20 cellular contexts compared by ENCODE assay signal in genomic region chr18:35696307-35696706, GRCh38.
DNase-seq lines count a peak whose midpoint lies in the region; ATAC-seq and TF ChIP-seq lines count a peak whose summit lies in the region.
"Had no signal": no experiment of that assay in that cellular context is flagged by ENCODE, and none has a peak within 500 bp of the region (broad histone marks: within the 10 kb centered on the region; RNA-seq: fewer than 3 reads in every experiment).

No MANE protein-coding gene starts in this region.

- no peak for TF ChIP-seq POLR2A in breast epithelium (IDR thresholded peaks at IDR 0.05)
- TF ChIP-seq POLR2A in thyroid gland (IDR thresholded peaks at IDR 0.05) = no peak

- H3K27ac ChIP-seq in breast epithelium = peak overlapping the region; percentile 70 to 90
- H3K27ac ChIP-seq in mammary epithelial cell (ENCODE audit: insufficient read depth, low read depth, low read length) = no peak overlapping the region
- H3K27ac ChIP-seq in thyroid gland = peak overlapping the region; percentile 61 to 87 (median 80)
- H3K27ac ChIP-seq: KMS-11 had no signal

- no peak for DNase-seq in breast epithelium (ENCODE audit: low spot score in 2 of 2)
- no peak for DNase-seq in mammary epithelial cell
- DNase-seq in LNCaP clone FGC (ENCODE audit: low read depth) = peak; percentile 43
- DNase-seq in fibroblast of villous mesenchyme (ENCODE audit: low read depth) = peak; percentile 62
- no peak for DNase-seq in thyroid gland
- no peak for DNase-seq in activated CD8-positive, alpha-beta memory T cell treated with anti-CD3 and anti-CD28 coated beads, Interleukin-2, amount 50 U/mL, for 48 hours
- DNase-seq: 8988T, ACHN, GOT3, HCEC 1CT, NCI-H1048, NCI-H1417, NCI-H1694, NCI-H2029 treated with DMSO at 0.1 percent for 48 hours, NCI-H226, NCI-H510A, SK-N-SH had no signal

- no peaks in the 10 kb centered on the region for H3K36me3 ChIP-seq in breast epithelium
- H3K36me3 ChIP-seq in mammary epithelial cell (ENCODE audit: insufficient read depth, low read length) = peaks cover 6% of the 10 kb centered on the region
- H3K36me3 ChIP-seq in thyroid gland = no peaks in the 10 kb centered on the region

- intact Hi-C loops in breast epithelium (cut with DNase I; ENCODE audit: low total_unique reads) (no loop called here), mammary epithelial cell (cut with micrococcal nuclease) (no loop called here), thyroid gland (cut with DNase I) (no loop called here)

- in situ Hi-C loops in mammary epithelial cell (cut with MboI; ENCODE audit: low sequenced_read_pairs in 2 of 2) = no loop called here

- H3K4me2 ChIP-seq in mammary epithelial cell (ENCODE audit: insufficient read depth, low read depth, low read length) = no peak overlapping the region
- H3K4me2 ChIP-seq: KMS-11, SK-N-SH had no signal

- H2AFZ ChIP-seq in mammary epithelial cell (ENCODE audit: low read depth, low read length) = no peak overlapping the region

- 88% methylated on average over 3 of the region's 3 CpGs for WGBS in mammary epithelial cell (ENCODE audit: low coverage, missing lambda C conversion rate)
- 77 to 88% methylated on average over 3 of the region's 3 CpGs for WGBS in thyroid gland, 2 donors

- H3K4me3 ChIP-seq in breast epithelium = no peak overlapping the region
- no peak overlapping the region for H3K4me3 ChIP-seq in mammary epithelial cell (replicated peaks in 1 of 3; ENCODE audit: insufficient read depth in 1 of 3, low read depth in 2 of 3, low read length in 3 of 3)
- H3K4me3 ChIP-seq in LNCaP clone FGC (ENCODE audit: low read depth, low read length) = no peak overlapping the region
- H3K4me3 ChIP-seq in fibroblast of villous mesenchyme (ENCODE audit: low read depth, low read length) = no peak overlapping the region
- no peak overlapping the region for H3K4me3 ChIP-seq in thyroid gland (replicated peaks in 1 of 3)

- CTCF ChIA-PET in mammary epithelial cell (lab: Charles Lee; ENCODE audit: low non-redundant PET) = no interaction called here

- ATAC-seq in GM21367 (IDR thresholded peaks at IDR 0.05; ENCODE audit: unreplicated experiment) = no peak
- ATAC-seq in GM18907 (IDR thresholded peaks at IDR 0.05; ENCODE audit: unreplicated experiment) = no peak

- H3K4me1 ChIP-seq in breast epithelium = peaks cover 0 to 14% of the 10 kb centered on the region in 2 donors
- peaks cover 12% of the 10 kb centered on the region for H3K4me1 ChIP-seq in mammary epithelial cell (ENCODE audit: insufficient read depth, low read length)
- H3K4me1 ChIP-seq in thyroid gland = peaks cover 15 to 25% of the 10 kb centered on the region in 2 donors

- BruUV-seq in mammary epithelial cell (replicated peaks; lab: Mats Ljungman, UMichigan) = no TSS peak

- no peaks in the 10 kb centered on the region for H3K79me2 ChIP-seq in mammary epithelial cell (ENCODE audit: insufficient read depth, low read length)

- no peak for TF ChIP-seq CTCF in breast epithelium (IDR thresholded peaks at IDR 0.05)
- TF ChIP-seq CTCF in mammary epithelial cell (conservative IDR thresholded peaks at IDR 0.05 in 1 of 2, IDR thresholded peaks at IDR 0.05 in 1 of 2; ENCODE audit: extremely low read depth in 1 of 2, insufficient read depth in 1 of 2, low read depth in 1 of 2, low read length in 2 of 2) = no peak
- no peak for TF ChIP-seq CTCF in LNCaP clone FGC (IDR thresholded peaks at IDR 0.05; ENCODE audit: control insufficient read depth, extremely low read depth, insufficient read depth)
- TF ChIP-seq CTCF in fibroblast of villous mesenchyme (IDR thresholded peaks at IDR 0.05; ENCODE audit: insufficient read depth, low read depth, low read length) = no peak
- TF ChIP-seq CTCF in thyroid gland (IDR thresholded peaks at IDR 0.05) = no peak

- H3K27me3 ChIP-seq in breast epithelium = no peaks in the 10 kb centered on the region
- no peaks in the 10 kb centered on the region for H3K27me3 ChIP-seq in mammary epithelial cell (ENCODE audit: insufficient read depth, low read length)
- no peaks in the 10 kb centered on the region for H3K27me3 ChIP-seq in thyroid gland

- H4K20me1 ChIP-seq in mammary epithelial cell (ENCODE audit: insufficient read depth, low read length) = no peaks in the 10 kb centered on the region

- H3K9me3 ChIP-seq in breast epithelium = no peaks in the 10 kb centered on the region
- no peaks in the 10 kb centered on the region for H3K9me3 ChIP-seq in mammary epithelial cell (replicated peaks; ENCODE audit: insufficient read depth, low read length)
- H3K9me3 ChIP-seq in thyroid gland = no peaks in the 10 kb centered on the region
- H3K9me3 ChIP-seq: SK-N-SH had no signal

- dilution Hi-C loops in mammary epithelial cell (cut with HindIII; ENCODE audit: low sequenced_read_pairs) = no loop called here

- no peak overlapping the region for H3K9ac ChIP-seq in mammary epithelial cell (ENCODE audit: insufficient read depth, low read length)
- H3K9ac ChIP-seq: KMS-11, SK-N-SH had no signal

Comparison
In these comparisons a context has a peak if more than half of its experiments do, and no peak if none do; other contexts are left out.
1. DNase-seq: peak in LNCaP clone FGC (single experiment) and fibroblast of villous mesenchyme (single experiment); none in breast epithelium (0 of 2), mammary epithelial cell (single experiment), thyroid gland (0 of 2) and activated CD8-positive, alpha-beta memory T cell treated with anti-CD3 and anti-CD28 coated beads, Interleukin-2, amount 50 U/mL, for 48 hours (single experiment).